9 cellular contexts compared by ENCODE assay signal in genomic region chr11:2139118-2139490, GRCh38. TPM values are rescaled to one million over a fixed set of nuclear protein-coding genes. Genes with fewer than 3 reads are reported as not detected.
DNase-seq lines count a peak whose midpoint lies in the region; ATAC-seq and TF ChIP-seq lines count a peak whose summit lies in the region.
"Had no signal": no experiment of that assay in that cellular context is flagged by ENCODE, and none has a peak within 500 bp of the region (broad histone marks: within the 10 kb centered on the region; RNA-seq: fewer than 3 reads in every experiment).

IGF2 (minus strand) TSS chr11:2139389; CDS start chr11:2135523, 3,866 bp downstream.

- H3K27me3 ChIP-seq in transverse colon = peaks cover 99% of the 10 kb centered on the region

- intact Hi-C loops in transverse colon (cut with DNase I; ENCODE audit: low total_unique reads) = no loop called here

- no peak for ATAC-seq in central memory CD8-positive, alpha-beta T cell (replicated peaks; ENCODE audit: extremely low read depth, poor library complexity, severe bottlenecking)
- peak; percentile 38 for ATAC-seq in memory B cell (ENCODE audit: low read depth)
- no peak for ATAC-seq in HG03457 (IDR thresholded peaks at IDR 0.05; ENCODE audit: unreplicated experiment)

- no peak within 1 kb of the TSS for H3K27ac ChIP-seq in transverse colon

- 6% methylated on average over 14 of the region's 58 CpGs; no CpG with 5 or more reads in 1 of the 2 donors for WGBS in transverse colon (ENCODE audit: low coverage in 1 of 2), 2 donors

- H3K4me1 ChIP-seq in transverse colon = peaks cover 0 to 36% (median 12%) of the 10 kb centered on the region in 4 donors

- H3K4me3 ChIP-seq in transverse colon = peak within 1 kb of the TSS in 3 of 4 donors; percentile 16 to 47 (median 17)

- peak; percentile 7 to 19 for DNase-seq in activated CD4-positive, alpha-beta T cell treated with anti-CD3 and anti-CD28 coated beads, Interleukin-2, amount 50 U/mL, for 4 hours
- DNase-seq in activated CD4-positive, alpha-beta T cell treated with anti-CD3 and anti-CD28 coated beads, Interleukin-2, amount 10 ng/mL, durations not matched to agents 7 days and 5 days = no peak
- no peak for DNase-seq in central memory CD8-positive, alpha-beta T cell (ENCODE audit: low spot score in 2 of 2)
- DNase-seq in memory B cell (ENCODE audit: low spot score in 2 of 2) (no peak), transverse colon (no peak), inferior parietal cortex (ENCODE audit: extremely low spot score) (no peak)
- no peak for DNase-seq in activated naive CD4-positive, alpha-beta T cell (lab: John Stamatoyannopoulos, UW)
- DNase-seq: T1000 had no signal

- TF ChIP-seq EP300 in transverse colon (IDR thresholded peaks at IDR 0.05; ENCODE audit: low read depth) = no peak

- in situ Hi-C loops in transverse colon (cut with MboI; ENCODE audit: low pct_ligation_motif_present in 1 of 4, low pct_unique_long_range_greater_than_20kb in 1 of 4, low sequenced_read_pairs in 3 of 4) = no loop called here

- no peaks in the 10 kb centered on the region for H3K9me3 Mint-ChIP-seq in activated CD4-positive, alpha-beta T cell treated with anti-CD3 and anti-CD28 coated beads, Interleukin-2, amount 10 ng/mL, durations not matched to agents 7 days and 5 days
- no peaks in the 10 kb centered on the region for H3K9me3 Mint-ChIP-seq in central memory CD8-positive, alpha-beta T cell
- H3K9me3 Mint-ChIP-seq in memory B cell = no peaks in the 10 kb centered on the region

- H3K36me3 ChIP-seq in transverse colon = no peaks in the 10 kb centered on the region

- TF ChIP-seq CTCF in transverse colon (IDR thresholded peaks at IDR 0.05) = no peak

- H3K4me1 Mint-ChIP-seq in activated CD4-positive, alpha-beta T cell treated with anti-CD3 and anti-CD28 coated beads, Interleukin-2, amount 10 ng/mL, durations not matched to agents 7 days and 5 days = peaks cover 11% of the 10 kb centered on the region
- no peaks in the 10 kb centered on the region for H3K4me1 Mint-ChIP-seq in central memory CD8-positive, alpha-beta T cell
- peaks cover 14% of the 10 kb centered on the region for H3K4me1 Mint-ChIP-seq in memory B cell

- no peak within 1 kb of the TSS for H3K27ac Mint-ChIP-seq in activated CD4-positive, alpha-beta T cell treated with anti-CD3 and anti-CD28 coated beads, Interleukin-2, amount 10 ng/mL, durations not matched to agents 7 days and 5 days
- peak within 1 kb of the TSS; percentile 62 for H3K27ac Mint-ChIP-seq in central memory CD8-positive, alpha-beta T cell (ENCODE audit: low read depth)
- peak within 1 kb of the TSS; percentile 69 for H3K27ac Mint-ChIP-seq in memory B cell

- H3K36me3 Mint-ChIP-seq in activated CD4-positive, alpha-beta T cell treated with anti-CD3 and anti-CD28 coated beads, Interleukin-2, amount 10 ng/mL, durations not matched to agents 7 days and 5 days (ENCODE audit: low read depth) = no peaks in the 10 kb centered on the region
- peaks cover 8% of the 10 kb centered on the region for H3K36me3 Mint-ChIP-seq in central memory CD8-positive, alpha-beta T cell (ENCODE audit: insufficient read depth)
- no peaks in the 10 kb centered on the region for H3K36me3 Mint-ChIP-seq in memory B cell

- no peaks in the 10 kb centered on the region for H3K9me3 ChIP-seq in transverse colon

- POLR2A ChIA-PET in activated CD4-positive, alpha-beta T cell treated with anti-CD3 and anti-CD28 coated beads, Interleukin-2, amount 10 ng/mL, durations not matched to agents 7 days and 5 days (lab: Charles Lee) = no interaction called here

- TF ChIP-seq POLR2A in transverse colon (IDR thresholded peaks at IDR 0.05) = no peak

- CTCF ChIA-PET in activated CD4-positive, alpha-beta T cell treated with anti-CD3 and anti-CD28 coated beads, Interleukin-2, amount 10 ng/mL, durations not matched to agents 7 days and 5 days (lab: Charles Lee) = interaction anchor here (1.3 kb wide), 1 partner anchor 12 kb away, joined by 4 read pairs; no protein-coding TSS in a partner anchor

- peaks cover 59% of the 10 kb centered on the region for H3K27me3 Mint-ChIP-seq in activated CD4-positive, alpha-beta T cell treated with anti-CD3 and anti-CD28 coated beads, Interleukin-2, amount 10 ng/mL, durations not matched to agents 7 days and 5 days
- H3K27me3 Mint-ChIP-seq in central memory CD8-positive, alpha-beta T cell = peaks cover 77% of the 10 kb centered on the region
- peaks cover 36% of the 10 kb centered on the region for H3K27me3 Mint-ChIP-seq in memory B cell

- no peak within 1 kb of the TSS for H3K4me3 Mint-ChIP-seq in activated CD4-positive, alpha-beta T cell treated with anti-CD3 and anti-CD28 coated beads, Interleukin-2, amount 10 ng/mL, durations not matched to agents 7 days and 5 days
- peak within 1 kb of the TSS; percentile 75 for H3K4me3 Mint-ChIP-seq in central memory CD8-positive, alpha-beta T cell
- H3K4me3 Mint-ChIP-seq in memory B cell = peak within 1 kb of the TSS; percentile 83

RNA-seq across cellular contexts. Expression of gene IGF2, which starts in this region (rescaled TPM):
- under 1 TPM; 0.07 to 0.08 TPM for total RNA-seq in activated CD4-positive, alpha-beta T cell treated with anti-CD3 and anti-CD28 coated beads, Interleukin-2, amount 10 ng/mL, durations not matched to agents 7 days and 5 days
- 10 to 100 TPM in 3 of 4 donors, 1 to 10 TPM in 1; 8.2 to 19.8 (median 12.2) TPM for total RNA-seq in transverse colon

Comparison
In these comparisons a context has a peak if more than half of its experiments do, and no peak if none do; other contexts are left out.
1. RNA of gene IGF2 (total RNA-seq): 8.2 to 19.8 TPM in transverse colon; 0.07 to 0.08 TPM in activated CD4-positive, alpha-beta T cell treated with anti-CD3 and anti-CD28 coated beads, Interleukin-2, amount 10 ng/mL, durations not matched to agents 7 days and 5 days; every median in the first group is over 4 times any median in the second.
2. DNase-seq: peak in activated CD4-positive, alpha-beta T cell treated with anti-CD3 and anti-CD28 coated beads, Interleukin-2, amount 50 U/mL, for 4 hours (2 of 2); none in activated CD4-positive, alpha-beta T cell treated with anti-CD3 and anti-CD28 coated beads, Interleukin-2, amount 10 ng/mL, durations not matched to agents 7 days and 5 days (single experiment), central memory CD8-positive, alpha-beta T cell (0 of 2), memory B cell (0 of 2), transverse colon (single experiment), inferior parietal cortex (single experiment) and activated naive CD4-positive, alpha-beta T cell (0 of 4).